ENCODE assay signal across 10 cellular contexts in the genomic region with DNA sequence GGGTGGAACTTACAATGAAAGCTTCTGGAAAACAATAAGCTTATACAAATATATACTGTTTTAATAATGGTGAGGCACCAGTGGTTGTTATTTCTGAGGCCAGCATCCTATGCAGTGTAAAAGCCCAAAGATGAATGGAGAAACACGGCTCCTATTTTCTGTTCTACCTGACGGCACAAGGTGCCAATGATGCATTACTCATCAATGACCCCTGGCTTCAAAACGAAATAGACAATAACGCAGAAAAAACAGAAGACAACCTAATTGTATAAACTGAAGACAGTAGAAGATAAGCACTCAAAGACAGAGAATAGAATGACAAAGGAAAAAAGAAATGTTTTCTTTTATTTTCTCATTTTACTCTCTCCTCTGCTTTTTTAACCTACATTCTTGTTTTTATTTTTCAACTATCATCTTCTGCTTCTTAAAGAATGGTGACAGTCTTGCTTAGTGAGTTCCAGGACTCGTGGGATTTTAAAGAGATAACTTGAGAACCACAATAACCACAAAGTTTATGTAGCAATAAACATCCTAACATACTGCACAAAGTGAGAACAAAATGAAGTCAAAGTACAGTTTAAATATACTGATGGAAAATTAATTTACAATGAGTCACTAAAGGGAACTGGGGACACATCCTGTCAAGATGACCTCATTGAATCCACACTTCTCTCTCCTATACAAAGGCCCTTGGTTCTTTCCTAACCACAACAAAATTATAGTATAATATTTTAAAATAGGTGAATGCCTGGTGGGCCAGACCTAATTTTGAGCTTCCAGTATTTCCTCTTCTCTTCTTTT.
DNase-seq lines count a peak whose midpoint lies in the region; ATAC-seq and TF ChIP-seq lines count a peak whose summit lies in the region.
"Had no signal": no experiment of that assay in that cellular context is flagged by ENCODE, and none has a peak within 500 bp of the region (broad histone marks: within the 10 kb centered on the region; RNA-seq: fewer than 3 reads in every experiment).

No MANE protein-coding gene starts in this region.

- H3K36me3 Mint-ChIP-seq in activated CD8-positive, alpha-beta T cell treated with anti-CD3 and anti-CD28 coated beads for 36 hours (ENCODE audit: low read depth): no peaks in the 10 kb centered on the region
- H3K36me3 Mint-ChIP-seq in activated CD8-positive, alpha-beta T cell treated with anti-CD3 and anti-CD28 coated beads, Interleukin-2, amount 10 ng/mL, durations not matched to agents 7 days and 5 days (ENCODE audit: low read depth): no peaks in the 10 kb centered on the region

- H3K27me3 ChIP-seq in upper lobe of right lung: no peaks in the 10 kb centered on the region

- peaks cover 23% of the 10 kb centered on the region for H3K4me1 Mint-ChIP-seq in activated CD8-positive, alpha-beta T cell treated with anti-CD3 and anti-CD28 coated beads for 36 hours (ENCODE audit: low read depth)
- peaks cover 8% of the 10 kb centered on the region for H3K4me1 Mint-ChIP-seq in activated CD8-positive, alpha-beta T cell treated with anti-CD3 and anti-CD28 coated beads, Interleukin-2, amount 10 ng/mL, durations not matched to agents 7 days and 5 days (ENCODE audit: low read depth)

- no peaks in the 10 kb centered on the region for H3K9me3 Mint-ChIP-seq in activated CD8-positive, alpha-beta T cell treated with anti-CD3 and anti-CD28 coated beads for 36 hours
- H3K9me3 Mint-ChIP-seq in activated CD8-positive, alpha-beta T cell treated with anti-CD3 and anti-CD28 coated beads, Interleukin-2, amount 10 ng/mL, durations not matched to agents 7 days and 5 days (ENCODE audit: insufficient read depth): no peaks in the 10 kb centered on the region

- no peaks in the 10 kb centered on the region for H3K9me3 ChIP-seq in upper lobe of right lung

- DNase-seq in activated CD8-positive, alpha-beta T cell treated with anti-CD3 and anti-CD28 coated beads for 36 hours: no peak
- DNase-seq in activated CD8-positive, alpha-beta T cell treated with anti-CD3 and anti-CD28 coated beads, Interleukin-2, amount 10 ng/mL, durations not matched to agents 7 days and 5 days: no peak
- DNase-seq in SKM-1 treated with dmso at 0.1 percent for 144 hours (lab: John Stamatoyannopoulos, UW; ENCODE audit: unreplicated experiment) (peak; percentile 50), fibroblast of the conjunctiva (ENCODE audit: low read depth) (peak; percentile 67), upper lobe of right lung (no peak), GM10248 (ENCODE audit: extremely low spot score) (no peak), NCI-H2081 treated with DMSO at 0.1 percent for 48 hours (lab: John Stamatoyannopoulos, UW) (no peak)
- DNase-seq: activated T-cell treated with anti-CD3 and anti-CD28 coated beads, Interleukin-2, amount 50 U/mL, for 48 hours had no signal

- ATAC-seq in activated CD8-positive, alpha-beta T cell treated with anti-CD3 and anti-CD28 coated beads for 36 hours: peak; percentile 73
- no peak for ATAC-seq in activated CD8-positive, alpha-beta T cell treated with anti-CD3 and anti-CD28 coated beads, Interleukin-2, amount 10 ng/mL, durations not matched to agents 7 days and 5 days
- ATAC-seq in upper lobe of right lung (peak; percentile 68), GM19397 (IDR thresholded peaks at IDR 0.05; ENCODE audit: unreplicated experiment) (no peak)

- no peak overlapping the region for H3K27ac Mint-ChIP-seq in activated CD8-positive, alpha-beta T cell treated with anti-CD3 and anti-CD28 coated beads for 36 hours
- H3K27ac Mint-ChIP-seq in activated CD8-positive, alpha-beta T cell treated with anti-CD3 and anti-CD28 coated beads, Interleukin-2, amount 10 ng/mL, durations not matched to agents 7 days and 5 days: no peak overlapping the region

- H3K36me3 ChIP-seq in upper lobe of right lung: no peaks in the 10 kb centered on the region

- TF ChIP-seq CTCF in activated CD8-positive, alpha-beta T cell treated with anti-CD3 and anti-CD28 coated beads for 36 hours (IDR thresholded peaks at IDR 0.05): no peak
- TF ChIP-seq CTCF in upper lobe of right lung (IDR thresholded peaks at IDR 0.05) (no peak), GM10248 (IDR thresholded peaks at IDR 0.05; ENCODE audit: control extremely low read depth, extremely low read depth, low read depth, missing control alignments) (no peak)

- peaks cover 1% of the 10 kb centered on the region for H3K27me3 Mint-ChIP-seq in activated CD8-positive, alpha-beta T cell treated with anti-CD3 and anti-CD28 coated beads for 36 hours
- no peaks in the 10 kb centered on the region for H3K27me3 Mint-ChIP-seq in activated CD8-positive, alpha-beta T cell treated with anti-CD3 and anti-CD28 coated beads, Interleukin-2, amount 10 ng/mL, durations not matched to agents 7 days and 5 days (ENCODE audit: low read depth)

- CTCF ChIA-PET in activated CD8-positive, alpha-beta T cell treated with anti-CD3 and anti-CD28 coated beads for 36 hours (lab: Charles Lee): interaction anchor here (1.5 to 2.2 kb wide), 4 partner anchors 9 to 253 kb away, joined by 3 to 11 read pairs (median 5); no protein-coding TSS in a partner anchor
- CTCF ChIA-PET in activated CD8-positive, alpha-beta T cell treated with anti-CD3 and anti-CD28 coated beads, Interleukin-2, amount 10 ng/mL, durations not matched to agents 7 days and 5 days (lab: Charles Lee): no interaction called here
- CTCF ChIA-PET in GM10248 (lab: Yijun Ruan, JAX): interaction anchor here (1.1 to 4.6 kb wide), 6 partner anchors 12 to 246 kb away, joined by 3 to 17 read pairs (median 5); no protein-coding TSS in a partner anchor

- intact Hi-C loops in activated CD8-positive, alpha-beta T cell treated with anti-CD3 and anti-CD28 coated beads for 36 hours (cut with micrococcal nuclease): no loop called here
- intact Hi-C loops in upper lobe of right lung (cut with DNase I): no loop called here

- H3K4me3 ChIP-seq in upper lobe of right lung: no peak overlapping the region

- H3K4me3 Mint-ChIP-seq in activated CD8-positive, alpha-beta T cell treated with anti-CD3 and anti-CD28 coated beads for 36 hours: no peak overlapping the region
- no peak overlapping the region for H3K4me3 Mint-ChIP-seq in activated CD8-positive, alpha-beta T cell treated with anti-CD3 and anti-CD28 coated beads, Interleukin-2, amount 10 ng/mL, durations not matched to agents 7 days and 5 days

- peaks cover 4% of the 10 kb centered on the region for H3K4me1 ChIP-seq in upper lobe of right lung

- POLR2A ChIA-PET in activated CD8-positive, alpha-beta T cell treated with anti-CD3 and anti-CD28 coated beads for 36 hours (lab: Charles Lee): no interaction called here
- POLR2A ChIA-PET in activated CD8-positive, alpha-beta T cell treated with anti-CD3 and anti-CD28 coated beads, Interleukin-2, amount 10 ng/mL, durations not matched to agents 7 days and 5 days (lab: Charles Lee): no interaction called here
- POLR2A ChIA-PET in GM10248 (lab: Yijun Ruan, JAX): no interaction called here

- H3K27ac ChIP-seq in upper lobe of right lung: no peak overlapping the region
- H3K27ac ChIP-seq: C4-2B had no signal

Comparison
In these comparisons a context has a peak if more than half of its experiments do, and no peak if none do; other contexts are left out.
1. ATAC-seq: peak in activated CD8-positive, alpha-beta T cell treated with anti-CD3 and anti-CD28 coated beads for 36 hours (single experiment) and upper lobe of right lung (single experiment); none in activated CD8-positive, alpha-beta T cell treated with anti-CD3 and anti-CD28 coated beads, Interleukin-2, amount 10 ng/mL, durations not matched to agents 7 days and 5 days (single experiment) and GM19397 (single experiment).
2. DNase-seq: peak in SKM-1 treated with dmso at 0.1 percent for 144 hours (single experiment) and fibroblast of the conjunctiva (single experiment); none in activated CD8-positive, alpha-beta T cell treated with anti-CD3 and anti-CD28 coated beads for 36 hours (single experiment), activated CD8-positive, alpha-beta T cell treated with anti-CD3 and anti-CD28 coated beads, Interleukin-2, amount 10 ng/mL, durations not matched to agents 7 days and 5 days (single experiment), upper lobe of right lung (single experiment), GM10248 (single experiment) and NCI-H2081 treated with DMSO at 0.1 percent for 48 hours (single experiment).